Comparison of ENCODE assay signal across 1 cellular context in the genomic region with DNA sequence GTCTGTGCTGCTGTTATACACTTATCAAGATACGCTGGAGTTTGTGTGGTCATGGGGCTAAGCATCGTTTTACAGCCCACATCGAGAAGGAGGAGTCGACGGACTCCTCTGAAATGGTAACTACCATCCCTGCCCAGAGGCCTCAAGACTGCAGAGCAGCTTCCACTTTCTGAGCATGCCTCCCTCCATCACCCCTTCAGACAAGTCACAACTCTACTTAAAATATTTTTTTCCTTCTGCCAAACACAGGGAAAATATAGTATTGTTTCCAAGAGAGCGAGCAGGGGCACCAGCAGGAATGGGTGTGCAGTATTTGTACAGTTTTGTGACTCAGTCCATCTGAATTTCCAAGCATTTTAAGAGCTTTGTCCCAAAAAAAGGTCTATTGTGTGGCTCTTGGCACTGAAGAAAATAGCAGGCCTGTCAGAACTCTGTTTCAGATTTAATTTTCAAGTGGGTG.
TF ChIP-seq lines count a peak whose summit lies in the region.

No MANE protein-coding gene starts in this region.

TF ChIP-seq in WTC11, 78 proteins besides CTCF, POLR2A, EP300 and RAD21 (continued from another document):
- TF ChIP-seq USF2 (CRISPR knock-in tag; IDR thresholded peaks at IDR 0.05), result no peak
- no peak for TF ChIP-seq ESRRA (CRISPR knock-in tag; IDR thresholded peaks at IDR 0.05; ENCODE audit: borderline replicate concordance)
- TF ChIP-seq ZNF317 (CRISPR knock-in tag; IDR thresholded peaks at IDR 0.05; ENCODE audit: borderline replicate concordance, low read depth), result no peak
- TF ChIP-seq, protein P1, sequence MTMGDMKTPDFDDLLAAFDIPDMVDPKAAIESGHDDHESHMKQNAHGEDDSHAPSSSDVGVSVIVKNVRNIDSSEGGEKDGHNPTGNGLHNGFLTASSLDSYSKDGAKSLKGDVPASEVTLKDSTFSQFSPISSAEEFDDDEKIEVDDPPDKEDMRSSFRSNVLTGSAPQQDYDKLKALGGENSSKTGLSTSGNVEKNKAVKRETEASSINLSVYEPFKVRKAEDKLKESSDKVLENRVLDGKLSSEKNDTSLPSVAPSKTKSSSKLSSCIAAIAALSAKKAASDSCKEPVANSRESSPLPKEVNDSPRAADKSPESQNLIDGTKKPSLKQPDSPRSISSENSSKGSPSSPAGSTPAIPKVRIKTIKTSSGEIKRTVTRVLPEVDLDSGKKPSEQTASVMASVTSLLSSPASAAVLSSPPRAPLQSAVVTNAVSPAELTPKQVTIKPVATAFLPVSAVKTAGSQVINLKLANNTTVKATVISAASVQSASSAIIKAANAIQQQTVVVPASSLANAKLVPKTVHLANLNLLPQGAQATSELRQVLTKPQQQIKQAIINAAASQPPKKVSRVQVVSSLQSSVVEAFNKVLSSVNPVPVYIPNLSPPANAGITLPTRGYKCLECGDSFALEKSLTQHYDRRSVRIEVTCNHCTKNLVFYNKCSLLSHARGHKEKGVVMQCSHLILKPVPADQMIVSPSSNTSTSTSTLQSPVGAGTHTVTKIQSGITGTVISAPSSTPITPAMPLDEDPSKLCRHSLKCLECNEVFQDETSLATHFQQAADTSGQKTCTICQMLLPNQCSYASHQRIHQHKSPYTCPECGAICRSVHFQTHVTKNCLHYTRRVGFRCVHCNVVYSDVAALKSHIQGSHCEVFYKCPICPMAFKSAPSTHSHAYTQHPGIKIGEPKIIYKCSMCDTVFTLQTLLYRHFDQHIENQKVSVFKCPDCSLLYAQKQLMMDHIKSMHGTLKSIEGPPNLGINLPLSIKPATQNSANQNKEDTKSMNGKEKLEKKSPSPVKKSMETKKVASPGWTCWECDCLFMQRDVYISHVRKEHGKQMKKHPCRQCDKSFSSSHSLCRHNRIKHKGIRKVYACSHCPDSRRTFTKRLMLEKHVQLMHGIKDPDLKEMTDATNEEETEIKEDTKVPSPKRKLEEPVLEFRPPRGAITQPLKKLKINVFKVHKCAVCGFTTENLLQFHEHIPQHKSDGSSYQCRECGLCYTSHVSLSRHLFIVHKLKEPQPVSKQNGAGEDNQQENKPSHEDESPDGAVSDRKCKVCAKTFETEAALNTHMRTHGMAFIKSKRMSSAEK (CRISPR knock-in tag; IDR thresholded peaks at IDR 0.05; ENCODE audit: borderline replicate concordance), result no peak
- TF ChIP-seq, protein P2, sequence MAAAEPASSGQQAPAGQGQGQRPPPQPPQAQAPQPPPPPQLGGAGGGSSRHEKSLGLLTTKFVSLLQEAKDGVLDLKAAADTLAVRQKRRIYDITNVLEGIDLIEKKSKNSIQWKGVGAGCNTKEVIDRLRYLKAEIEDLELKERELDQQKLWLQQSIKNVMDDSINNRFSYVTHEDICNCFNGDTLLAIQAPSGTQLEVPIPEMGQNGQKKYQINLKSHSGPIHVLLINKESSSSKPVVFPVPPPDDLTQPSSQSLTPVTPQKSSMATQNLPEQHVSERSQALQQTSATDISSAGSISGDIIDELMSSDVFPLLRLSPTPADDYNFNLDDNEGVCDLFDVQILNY (CRISPR knock-in tag; IDR thresholded peaks at IDR 0.05), result no peak
- TF ChIP-seq, protein P3, sequence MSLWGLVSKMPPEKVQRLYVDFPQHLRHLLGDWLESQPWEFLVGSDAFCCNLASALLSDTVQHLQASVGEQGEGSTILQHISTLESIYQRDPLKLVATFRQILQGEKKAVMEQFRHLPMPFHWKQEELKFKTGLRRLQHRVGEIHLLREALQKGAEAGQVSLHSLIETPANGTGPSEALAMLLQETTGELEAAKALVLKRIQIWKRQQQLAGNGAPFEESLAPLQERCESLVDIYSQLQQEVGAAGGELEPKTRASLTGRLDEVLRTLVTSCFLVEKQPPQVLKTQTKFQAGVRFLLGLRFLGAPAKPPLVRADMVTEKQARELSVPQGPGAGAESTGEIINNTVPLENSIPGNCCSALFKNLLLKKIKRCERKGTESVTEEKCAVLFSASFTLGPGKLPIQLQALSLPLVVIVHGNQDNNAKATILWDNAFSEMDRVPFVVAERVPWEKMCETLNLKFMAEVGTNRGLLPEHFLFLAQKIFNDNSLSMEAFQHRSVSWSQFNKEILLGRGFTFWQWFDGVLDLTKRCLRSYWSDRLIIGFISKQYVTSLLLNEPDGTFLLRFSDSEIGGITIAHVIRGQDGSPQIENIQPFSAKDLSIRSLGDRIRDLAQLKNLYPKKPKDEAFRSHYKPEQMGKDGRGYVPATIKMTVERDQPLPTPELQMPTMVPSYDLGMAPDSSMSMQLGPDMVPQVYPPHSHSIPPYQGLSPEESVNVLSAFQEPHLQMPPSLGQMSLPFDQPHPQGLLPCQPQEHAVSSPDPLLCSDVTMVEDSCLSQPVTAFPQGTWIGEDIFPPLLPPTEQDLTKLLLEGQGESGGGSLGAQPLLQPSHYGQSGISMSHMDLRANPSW (CRISPR knock-in tag; conservative IDR thresholded peaks at IDR 0.05; ENCODE audit: low read depth), result no peak
- TF ChIP-seq MAX (CRISPR knock-in tag; IDR thresholded peaks at IDR 0.05), result no peak
- TF ChIP-seq FOXK1 (CRISPR knock-in tag; IDR thresholded peaks at IDR 0.05), result no peak
- TF ChIP-seq SMAD4 (CRISPR knock-in tag; IDR thresholded peaks at IDR 0.05), result no peak
- TF ChIP-seq JUN (CRISPR knock-in tag; IDR thresholded peaks at IDR 0.05), result no peak
- TF ChIP-seq NR1H2 (CRISPR knock-in tag; IDR thresholded peaks at IDR 0.05), result no peak
- no peak for TF ChIP-seq NFE2L1 (CRISPR knock-in tag; IDR thresholded peaks at IDR 0.05)
- no peak for TF ChIP-seq CREB1 (CRISPR knock-in tag; IDR thresholded peaks at IDR 0.05)
